Comparison of ENCODE assay signal across 33 cellular contexts in genomic region chr7:108157606-108158330, GRCh38. TPM values are rescaled to one million over a fixed set of nuclear protein-coding genes. Genes with fewer than 3 reads are reported as not detected.
"Had no signal": no experiment of that assay in that cellular context is flagged by ENCODE, and none has a peak within 500 bp of the region (broad histone marks: within the 10 kb centered on the region; RNA-seq: fewer than 3 reads in every experiment).

No MANE protein-coding gene starts in this region.

- H3K9me3 Mint-ChIP-seq: activated CD4-positive, alpha-beta memory T cell treated with anti-CD3 and anti-CD28 coated beads, Interleukin-2, amount 10 ng/mL, durations not matched to agents 7 days and 5 days; activated CD4-positive, alpha-beta T cell treated with anti-CD3 and anti-CD28 coated beads, Interleukin-2, amount 10 ng/mL, durations not matched to agents 7 days and 5 days; activated T-cell treated with anti-CD3 and anti-CD28 coated beads, Interleukin-2, amount 50 U/mL, for 24 hours; activated T-helper 17 cell treated with anti-CD3 and anti-CD28 coated beads, Interleukin-2, amount 50 U/mL, for 72 hours; immature natural killer cell; memory B cell; naive thymus-derived CD8-positive, alpha-beta T cell; neural progenitor cell; stimulated activated naive B cell treated with anti-CD40 and anti-IgM and Interleukin-4, amounts not matched to agents 10 μg/mL and 1 μg/mL and 100 μg/mL, for 72 hours had no signal

- DNase-seq: activated CD4-positive, alpha-beta memory T cell treated with anti-CD3 and anti-CD28 coated beads, Interleukin-2, amount 10 ng/mL, durations not matched to agents 7 days and 5 days; activated CD4-positive, alpha-beta T cell treated with anti-CD3 and anti-CD28 coated beads, Interleukin-2, amount 10 ng/mL, durations not matched to agents 7 days and 5 days; activated CD4-positive, CD25-positive, alpha-beta regulatory T cell treated with anti-CD3 and anti-CD28 coated beads, Interleukin-2, amount 50 U/mL, for 72 hours; activated CD8-positive, alpha-beta memory T cell treated with anti-CD3 and anti-CD28 coated beads, Interleukin-2, amount 50 U/mL, for 48 hours; activated gamma-delta T cell treated with Interleukin-2 at 50 U/mL for 16 hours; activated naive CD4-positive, alpha-beta T cell treated with anti-CD3 and anti-CD28 coated beads, Interleukin-2, amount 50 U/mL, for 16 hours; activated T-cell treated with anti-CD3 and anti-CD28 coated beads, Interleukin-2, amount 50 U/mL, for 24 hours; cerebellar nuclear complex; colonic mucosa; dorsolateral prefrontal cortex; effector memory CD4-positive, alpha-beta T cell; erythroblast; head of caudate nucleus; hypothalamus; immature natural killer cell; naive thymus-derived CD8-positive, alpha-beta T cell; occipital lobe; stimulated activated CD4-positive, alpha-beta T cell treated with anti-CD3 and anti-CD28 coated beads, Interleukin-1b, Interleukin-23, amount 100 ng/mL, for 48 hours; stimulated activated CD4-positive, alpha-beta T cell treated with anti-CD3 and anti-CD28 coated beads, Interleukin-4, amount 100 ng/mL, for 4 hours; stimulated activated CD8-positive, alpha-beta memory T cell treated with anti-CD3 and anti-CD28 coated beads, Interleukin-4, amount 100 ng/mL, for 48 hours; stimulated activated naive B cell treated with anti-CD40 and anti-IgM and Interleukin-4, amounts not matched to agents 10 μg/mL and 1 μg/mL and 100 μg/mL, for 72 hours; stomach; T-helper 17 cell; thyroid gland; upper lobe of left lung had no signal

- H2AFZ ChIP-seq: neural progenitor cell had no signal

- H3K4me1 Mint-ChIP-seq: activated CD4-positive, alpha-beta memory T cell treated with anti-CD3 and anti-CD28 coated beads, Interleukin-2, amount 10 ng/mL, durations not matched to agents 7 days and 5 days; activated CD4-positive, alpha-beta T cell treated with anti-CD3 and anti-CD28 coated beads, Interleukin-2, amount 10 ng/mL, durations not matched to agents 7 days and 5 days; activated T-helper 17 cell treated with anti-CD3 and anti-CD28 coated beads, Interleukin-2, amount 50 U/mL, for 72 hours; immature natural killer cell; naive thymus-derived CD8-positive, alpha-beta T cell; neural progenitor cell; stimulated activated naive B cell treated with anti-CD40 and anti-IgM and Interleukin-4, amounts not matched to agents 10 μg/mL and 1 μg/mL and 100 μg/mL, for 72 hours had no signal

- H3K9ac ChIP-seq: neural progenitor cell had no signal

- H3K27ac Mint-ChIP-seq: activated CD4-positive, alpha-beta memory T cell treated with anti-CD3 and anti-CD28 coated beads, Interleukin-2, amount 10 ng/mL, durations not matched to agents 7 days and 5 days; activated CD4-positive, alpha-beta T cell treated with anti-CD3 and anti-CD28 coated beads, Interleukin-2, amount 10 ng/mL, durations not matched to agents 7 days and 5 days; activated T-cell treated with anti-CD3 and anti-CD28 coated beads, Interleukin-2, amount 50 U/mL, for 24 hours; activated T-helper 17 cell treated with anti-CD3 and anti-CD28 coated beads, Interleukin-2, amount 50 U/mL, for 72 hours; immature natural killer cell; memory B cell; naive thymus-derived CD8-positive, alpha-beta T cell; neural progenitor cell; stimulated activated naive B cell treated with anti-CD40 and anti-IgM and Interleukin-4, amounts not matched to agents 10 μg/mL and 1 μg/mL and 100 μg/mL, for 72 hours; T-helper 17 cell had no signal

- H3K4me3 Mint-ChIP-seq: activated CD4-positive, alpha-beta memory T cell treated with anti-CD3 and anti-CD28 coated beads, Interleukin-2, amount 10 ng/mL, durations not matched to agents 7 days and 5 days; activated CD4-positive, alpha-beta T cell treated with anti-CD3 and anti-CD28 coated beads, Interleukin-2, amount 10 ng/mL, durations not matched to agents 7 days and 5 days; activated T-cell treated with anti-CD3 and anti-CD28 coated beads, Interleukin-2, amount 50 U/mL, for 24 hours; activated T-helper 17 cell treated with anti-CD3 and anti-CD28 coated beads, Interleukin-2, amount 50 U/mL, for 72 hours; immature natural killer cell; memory B cell; naive thymus-derived CD8-positive, alpha-beta T cell; neural progenitor cell; stimulated activated naive B cell treated with anti-CD40 and anti-IgM and Interleukin-4, amounts not matched to agents 10 μg/mL and 1 μg/mL and 100 μg/mL, for 72 hours; T-helper 17 cell had no signal

- H3K4me3 ChIP-seq: cardiac muscle cell, colonic mucosa, dorsolateral prefrontal cortex, neural progenitor cell, right atrium auricular region, smooth muscle cell, stomach, thyroid gland, upper lobe of left lung, vagina had no signal

- H3K9me3 ChIP-seq: colonic mucosa, right atrium auricular region, stomach, thyroid gland, upper lobe of left lung, vagina had no signal

- H3K4me1 ChIP-seq: colonic mucosa, neural progenitor cell, right atrium auricular region, stomach, thyroid gland, upper lobe of left lung, vagina had no signal

- H3K27ac ChIP-seq: cardiac muscle cell, colonic mucosa, neural progenitor cell, right atrium auricular region, stomach, thyroid gland, upper lobe of left lung, vagina had no signal

- H3K36me3 Mint-ChIP-seq: immature natural killer cell; memory B cell; neural progenitor cell; stimulated activated naive B cell treated with anti-CD40 and anti-IgM and Interleukin-4, amounts not matched to agents 10 μg/mL and 1 μg/mL and 100 μg/mL, for 72 hours had no signal

- H3K4me2 ChIP-seq: neural progenitor cell, smooth muscle cell had no signal

- H3K27me3 ChIP-seq: cardiac muscle cell, colonic mucosa, dorsolateral prefrontal cortex, neural progenitor cell, right atrium auricular region, stomach, thyroid gland, upper lobe of left lung, vagina had no signal

- ATAC-seq: activated T-helper 17 cell treated with anti-CD3 and anti-CD28 coated beads, Interleukin-2, amount 50 U/mL, for 72 hours; naive thymus-derived CD8-positive, alpha-beta T cell; stimulated activated naive B cell treated with anti-CD40 and anti-IgM and Interleukin-4, amounts not matched to agents 10 μg/mL and 1 μg/mL and 100 μg/mL, for 72 hours; T-helper 17 cell had no signal

- H3K36me3 ChIP-seq: cardiac muscle cell, colonic mucosa, neural progenitor cell, right atrium auricular region, stomach, thyroid gland, upper lobe of left lung, vagina had no signal

RNA-seq across cellular contexts. Expression of gene LAMB4, which starts 27.6 kb away (rescaled TPM):
- total RNA-seq: activated CD4-positive, alpha-beta memory T cell treated with anti-CD3 and anti-CD28 coated beads, Interleukin-2, amount 10 ng/mL, durations not matched to agents 7 days and 5 days; activated CD4-positive, alpha-beta T cell treated with anti-CD3 and anti-CD28 coated beads, Interleukin-2, amount 10 ng/mL, durations not matched to agents 7 days and 5 days; activated T-helper 17 cell treated with anti-CD3 and anti-CD28 coated beads, Interleukin-2, amount 50 U/mL, for 72 hours; cardiac muscle cell; kidney epithelial cell; right atrium auricular region; T-helper 17 cell had no signal
- polyA plus RNA-seq: cardiac muscle cell; immature natural killer cell; naive thymus-derived CD8-positive, alpha-beta T cell had no signal
